In genomic region chr20:22379472-22379871, GRCh38 we compare ENCODE assay signal across 17 cellular contexts.
DNase-seq lines count a peak whose midpoint lies in the region; ATAC-seq and TF ChIP-seq lines count a peak whose summit lies in the region.
"Had no signal": no experiment of that assay in that cellular context is flagged by ENCODE, and none has a peak within 500 bp of the region (broad histone marks: within the 10 kb centered on the region; RNA-seq: fewer than 3 reads in every experiment).

No MANE protein-coding gene starts in this region.

- peak overlapping the region; percentile 54 for H3K27ac ChIP-seq in HCT116 (ENCODE audit: low read depth, low read length)
- H3K27ac ChIP-seq in PC-9 = peak overlapping the region; percentile 69
- H3K27ac ChIP-seq: gastrocnemius medialis had no signal

- intact Hi-C loops in HCT116 (cut with micrococcal nuclease) = loop anchor here (5.0 to 10.0 kb wide), 2 partner anchors 37 to 775 kb away; no protein-coding TSS in a partner anchor
- intact Hi-C loops in PC-9 (cut with micrococcal nuclease; ENCODE audit: unreplicated experiment) = loop anchor here (5.0 kb wide), 1 partner anchor 413 kb away; no protein-coding TSS in a partner anchor

- POLR2A ChIA-PET in HCT116 (lab: Charles Lee) (interaction anchor here (2.0 kb wide), 1 partner anchor 11 kb away, joined by 13 read pairs; no protein-coding TSS in a partner anchor), PC-9 (lab: Charles Lee; ENCODE audit: unreplicated experiment) (interaction anchor here (0.7 kb wide), 1 partner anchor 504 kb away, joined by 3 read pairs; no protein-coding TSS in a partner anchor)

- CTCF ChIA-PET in HCT116 (lab: Charles Lee) = no interaction called here
- CTCF ChIA-PET in PC-9 (lab: Charles Lee) = interaction anchor here (0.5 to 0.6 kb wide), 3 partner anchors 40 to 248 kb away, joined by 3 to 5 read pairs (median 4); no protein-coding TSS in a partner anchor

- peaks cover 39% of the 10 kb centered on the region for H3F3A ChIP-seq in PC-9 (ENCODE audit: insufficient read depth, low read depth)

- H3K4me2 ChIP-seq in HCT116 (ENCODE audit: low read length) (peak overlapping the region; percentile 60), PC-9 (peak overlapping the region; percentile 30)

- H4K20me1 ChIP-seq in HCT116 (ENCODE audit: insufficient read depth) (no peaks in the 10 kb centered on the region), PC-9 (ENCODE audit: insufficient read depth) (no peaks in the 10 kb centered on the region)

- H2AFZ ChIP-seq in HCT116 (ENCODE audit: low read depth, low read length, poor library complexity, severe bottlenecking) (peak overlapping the region; percentile 79), PC-9 (no peak overlapping the region)

- RAD21 ChIA-PET in HCT116 (lab: Charles Lee; ENCODE audit: low non-redundant PET in 1 of 2, low total read pairs in 2 of 2, uncharacterized antibody in 2 of 2, unreplicated experiment in 2 of 2) = no interaction called here

- no peak overlapping the region for H3K9ac ChIP-seq in HCT116 (ENCODE audit: low read length)

- no peak for TF ChIP-seq RAD21 in HCT116 (IDR thresholded peaks at IDR 0.05; ENCODE audit: low read depth)

- H3K4me3 ChIP-seq in HCT116 (replicated peaks in 1 of 2; ENCODE audit: low read depth in 1 of 2, low read length in 2 of 2) = 0 out of 4 replicates have a peak overlapping the region, but pooled peaks of 1 of the 2 experiments have one; percentile 10
- no peak overlapping the region for H3K4me3 ChIP-seq in PC-9
- H3K4me3 ChIP-seq: gastrocnemius medialis had no signal

- peak; percentile 82 for ATAC-seq in HCT116
- ATAC-seq in esophagus mucosa = peak; percentile 89
- ATAC-seq in HG03196 (IDR thresholded peaks at IDR 0.05; ENCODE audit: unreplicated experiment) = no peak
- ATAC-seq: gastrocnemius medialis, right cardiac atrium had no signal

- H3K36me3 ChIP-seq in HCT116 (ENCODE audit: control insufficient read depth in 1 of 2, insufficient read depth in 2 of 2, low read length in 2 of 2) (no peaks in the 10 kb centered on the region), PC-9 (ENCODE audit: low read depth) (no peaks in the 10 kb centered on the region)
- H3K36me3 ChIP-seq: BE2C, gastrocnemius medialis had no signal

- H3K79me2 ChIP-seq in HCT116 (ENCODE audit: insufficient read depth, low read length) (no peaks in the 10 kb centered on the region), PC-9 (ENCODE audit: low read depth) (no peaks in the 10 kb centered on the region)

- H3K27me3 ChIP-seq in HCT116 (ENCODE audit: insufficient read depth, low read length) (no peaks in the 10 kb centered on the region), PC-9 (ENCODE audit: insufficient read depth, low read depth) (no peaks in the 10 kb centered on the region)
- H3K27me3 ChIP-seq: BE2C, gastrocnemius medialis had no signal

- in situ Hi-C loops in ACHN (cut with HindIII; ENCODE audit: low pct_ligation_motif_present, low pct_unique_long_range_greater_than_20kb, low sequenced_read_pairs) = no loop called here

- no peak for TF ChIP-seq POLR2A in HCT116 (IDR thresholded peaks at IDR 0.05; ENCODE audit: borderline replicate concordance, extremely low read depth, insufficient read depth, insufficient read length)

- BruUV-seq in HCT116 (replicated peaks; lab: Mats Ljungman, UMichigan) (no TSS peak), PC-9 (replicated peaks; lab: Mats Ljungman, UMichigan) (no TSS peak)

- H3K9me3 ChIP-seq in HCT116 (ENCODE audit: control insufficient read depth in 1 of 2, insufficient read depth in 1 of 2, low read depth in 1 of 2, low read length in 2 of 2) = no peaks in the 10 kb centered on the region
- 0 out of 2 replicates have a peak, but pooled peaks cover 6% of the 10 kb centered on the region for H3K9me3 ChIP-seq in PC-9 (ENCODE audit: insufficient read depth, low read depth)
- H3K9me3 ChIP-seq: BE2C, gastrocnemius medialis had no signal

- H3K9me2 ChIP-seq in HCT116 (ENCODE audit: insufficient read depth) = no peaks in the 10 kb centered on the region
- H3K9me2 ChIP-seq in PC-9 (ENCODE audit: insufficient read depth) = no peaks in the 10 kb centered on the region

- H3K4me1 ChIP-seq in HCT116 (ENCODE audit: control insufficient read depth in 1 of 2, insufficient read depth in 2 of 2, low read length in 2 of 2) (peaks cover 28 to 52% of the 10 kb centered on the region in 2 experiments), PC-9 (replicated peaks; ENCODE audit: insufficient read depth) (peaks cover 62% of the 10 kb centered on the region)
- H3K4me1 ChIP-seq: BE2C had no signal

- DNase-seq in ACHN = peak; percentile 52
- DNase-seq in HCT116 (ENCODE audit: low read depth, low spot score) = peak; percentile 77
- peak; percentile 83 to 85 for DNase-seq in PC-9
- DNase-seq in AG08396 (ENCODE audit: low spot score) = no peak
- DNase-seq in germinal center (ENCODE audit: low spot score) = no peak
- DNase-seq in pons (ENCODE audit: low spot score) = no peak
- DNase-seq: activated CD4-positive, CD25-positive, alpha-beta regulatory T cell; activated T-cell treated with anti-CD3 and anti-CD28 coated beads, Interleukin-2, amount 50 U/mL, for 1 hour; BE2C; cortex of kidney; gastrocnemius medialis; KBM-7; kidney; naive B cell; right cardiac atrium had no signal

- TF ChIP-seq CTCF in HCT116 (IDR thresholded peaks at IDR 0.05 in 2 of 3, conservative IDR thresholded peaks at IDR 0.05 in 1 of 3; ENCODE audit: borderline replicate concordance in 1 of 3, insufficient read depth in 1 of 3, low read depth in 2 of 3, low read length in 2 of 3) (no peak), PC-9 (conservative IDR thresholded peaks at IDR 0.05) (no peak)

TF ChIP-seq in HCT116, 20 proteins besides CTCF, POLR2A, EP300 and RAD21 (continues in another document):
- peak; percentile 50; the same call in 1 of the 2 replicates for TF ChIP-seq POLR2AphosphoS5 (IDR thresholded peaks at IDR 0.05; ENCODE audit: low read depth, low read length)
- TF ChIP-seq JUND (IDR thresholded peaks at IDR 0.05) = peak; percentile 63
- TF ChIP-seq ZNF274 (IDR thresholded peaks at IDR 0.05; ENCODE audit: low read depth, low read length) = no peak
- 0 out of 2 replicates have a peak, but pooled peaks have one; percentile 34 for TF ChIP-seq SRF (IDR thresholded peaks at IDR 0.05; ENCODE audit: low read depth)
- no peak for TF ChIP-seq EZH2 (IDR thresholded peaks at IDR 0.05)
- TF ChIP-seq SP1 (IDR thresholded peaks at IDR 0.05; ENCODE audit: low read depth) = peak; percentile 68
- TF ChIP-seq, protein P1, sequence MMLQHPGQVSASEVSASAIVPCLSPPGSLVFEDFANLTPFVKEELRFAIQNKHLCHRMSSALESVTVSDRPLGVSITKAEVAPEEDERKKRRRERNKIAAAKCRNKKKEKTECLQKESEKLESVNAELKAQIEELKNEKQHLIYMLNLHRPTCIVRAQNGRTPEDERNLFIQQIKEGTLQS (IDR thresholded peaks at IDR 0.05) = no peak
- TF ChIP-seq, protein P2, sequence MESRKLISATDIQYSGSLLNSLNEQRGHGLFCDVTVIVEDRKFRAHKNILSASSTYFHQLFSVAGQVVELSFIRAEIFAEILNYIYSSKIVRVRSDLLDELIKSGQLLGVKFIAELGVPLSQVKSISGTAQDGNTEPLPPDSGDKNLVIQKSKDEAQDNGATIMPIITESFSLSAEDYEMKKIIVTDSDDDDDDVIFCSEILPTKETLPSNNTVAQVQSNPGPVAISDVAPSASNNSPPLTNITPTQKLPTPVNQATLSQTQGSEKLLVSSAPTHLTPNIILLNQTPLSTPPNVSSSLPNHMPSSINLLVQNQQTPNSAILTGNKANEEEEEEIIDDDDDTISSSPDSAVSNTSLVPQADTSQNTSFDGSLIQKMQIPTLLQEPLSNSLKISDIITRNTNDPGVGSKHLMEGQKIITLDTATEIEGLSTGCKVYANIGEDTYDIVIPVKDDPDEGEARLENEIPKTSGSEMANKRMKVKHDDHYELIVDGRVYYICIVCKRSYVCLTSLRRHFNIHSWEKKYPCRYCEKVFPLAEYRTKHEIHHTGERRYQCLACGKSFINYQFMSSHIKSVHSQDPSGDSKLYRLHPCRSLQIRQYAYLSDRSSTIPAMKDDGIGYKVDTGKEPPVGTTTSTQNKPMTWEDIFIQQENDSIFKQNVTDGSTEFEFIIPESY (IDR thresholded peaks at IDR 0.05; ENCODE audit: extremely low read depth, insufficient replicate concordance, low read length) = no peak
- no peak for TF ChIP-seq YY1 (IDR thresholded peaks at IDR 0.05; ENCODE audit: extremely low read depth, insufficient replicate concordance, low read depth, low read length)
- no peak for TF ChIP-seq REST (IDR thresholded peaks at IDR 0.05; ENCODE audit: low read depth)
- peak; percentile 38 for TF ChIP-seq MAX (IDR thresholded peaks at IDR 0.05)
- TF ChIP-seq CBX3 (IDR thresholded peaks at IDR 0.05; ENCODE audit: low read depth) = peak; percentile 66; the same call in 1 of the 2 replicates
- no peak for TF ChIP-seq ZFX (IDR thresholded peaks at IDR 0.05)
- no peak for TF ChIP-seq SIN3A (IDR thresholded peaks at IDR 0.05; ENCODE audit: low read depth)
- TF ChIP-seq EGR1 (IDR thresholded peaks at IDR 0.05; ENCODE audit: low read depth) = no peak

Comparison
In these comparisons a context has a peak if more than half of its experiments do, and no peak if none do; other contexts are left out.
1. DNase-seq: peak in ACHN (single experiment), HCT116 (single experiment) and PC-9 (2 of 2); none in AG08396 (single experiment), germinal center (single experiment) and pons (single experiment).